34 cellular contexts compared by ENCODE assay signal in the genomic region with DNA sequence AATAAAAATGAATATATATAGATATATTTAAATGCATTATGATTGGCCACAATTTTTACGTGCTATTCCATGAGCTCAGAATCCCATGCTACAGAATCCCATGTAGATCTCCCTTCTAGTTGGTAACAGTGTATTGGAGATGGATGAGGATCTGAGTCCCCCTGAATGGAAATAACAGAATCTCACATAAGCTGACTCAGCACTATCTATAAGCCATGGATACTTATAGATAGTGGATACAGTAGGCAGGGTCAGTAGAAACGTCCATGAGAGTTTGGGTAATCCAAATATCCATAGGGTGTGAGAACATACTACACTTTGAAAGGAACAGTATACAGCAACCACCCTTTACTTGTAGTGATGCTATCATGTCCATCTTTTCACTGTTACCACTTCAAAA.
"Had no signal": no experiment of that assay in that cellular context is flagged by ENCODE, and none has a peak within 500 bp of the region (broad histone marks: within the 10 kb centered on the region; RNA-seq: fewer than 3 reads in every experiment).

No MANE protein-coding gene starts in this region.

- H3K36me3 ChIP-seq: adrenal gland, brain microvascular endothelial cell, breast epithelium had no signal

- H3K4me1 ChIP-seq: adrenal gland, body of pancreas, breast epithelium had no signal

- H3K4me3 ChIP-seq: adrenal gland, body of pancreas, breast epithelium had no signal

- H3K27ac ChIP-seq: adrenal gland, body of pancreas, brain microvascular endothelial cell, breast epithelium, VCaP had no signal

- DNase-seq: activated B cell treated with CpG ODN at 0.5 μM for 24 hours; activated CD4-positive, alpha-beta memory T cell treated with anti-CD3 and anti-CD28 coated beads for 36 hours; activated CD4-positive, alpha-beta T cell treated with anti-CD3 and anti-CD28 coated beads for 4 hours; activated CD4-positive, alpha-beta T cell treated with anti-CD3 and anti-CD28 coated beads, Interleukin-2, amount 10 ng/mL, durations not matched to agents 24 days and 14 days; activated CD4-positive, alpha-beta T cell treated with anti-CD3 and anti-CD28 coated beads, Interleukin-2, amount 50 U/mL, for 1 hour; activated CD4-positive, alpha-beta T cell treated with anti-CD3 and anti-CD28 coated beads, Interleukin-2, amount 50 U/mL, for 4 hours; activated CD4-positive, CD25-positive, alpha-beta regulatory T cell treated with anti-CD3 and anti-CD28 coated beads, Interleukin-2, amount 50 U/mL, for 72 hours; activated CD8-positive, alpha-beta memory T cell treated with anti-CD3 and anti-CD28 coated beads, Interleukin-2, amount 50 U/mL, for 4 hours; activated CD8-positive, alpha-beta T cell treated with anti-CD3 and anti-CD28 coated beads for 36 hours; activated effector memory CD4-positive, alpha-beta T cell treated with anti-CD3 and anti-CD28 coated beads, Interleukin-2, amount 50 U/mL, for 16 hours; activated gamma-delta T cell treated with Interleukin-2 at 50 U/mL for 16 hours; activated naive CD4-positive, alpha-beta T cell; activated naive CD4-positive, alpha-beta T cell treated with anti-CD3 and anti-CD28 coated beads for 36 hours; activated naive CD4-positive, alpha-beta T cell treated with anti-CD3 and anti-CD28 coated beads, Interleukin-2, amount 50 U/mL, for 16 hours; activated naive CD8-positive, alpha-beta T cell treated with anti-CD3 and anti-CD28 coated beads for 36 hours; activated T-cell treated with anti-CD3 and anti-CD28 coated beads for 4 hours; activated T-cell treated with anti-CD3 and anti-CD28 coated beads, Interleukin-2, amount 50 U/mL, for 1 hour; activated T-cell treated with anti-CD3 and anti-CD28 coated beads, Interleukin-2, amount 50 U/mL, for 4 hours; activated T-cell treated with anti-CD3 and anti-CD28 coated beads, Interleukin-2, amount 50 U/mL, for 72 hours; adrenal gland; amniotic stem cell; aorta; body of pancreas; brain microvascular endothelial cell; central memory CD4-positive, alpha-beta T cell; T-helper 1 cell; T-helper 2 cell; T-helper 9 cell had no signal

- H3K27me3 ChIP-seq: adrenal gland, body of pancreas, brain microvascular endothelial cell, breast epithelium had no signal

- ATAC-seq: activated CD8-positive, alpha-beta T cell treated with anti-CD3 and anti-CD28 coated beads for 36 hours; activated naive CD4-positive, alpha-beta T cell treated with anti-CD3 and anti-CD28 coated beads, Interleukin-2, amount 50 U/mL, for 72 hours; activated T-cell treated with anti-CD3 and anti-CD28 coated beads, Interleukin-2, amount 50 U/mL, for 4 hours; activated T-cell treated with anti-CD3 and anti-CD28 coated beads, Interleukin-2, amount 50 U/mL, for 72 hours; activated T-helper 17 cell treated with anti-CD3 and anti-CD28 coated beads, Interleukin-2, amount 50 U/mL, for 72 hours; body of pancreas had no signal

- H3K9me3 ChIP-seq: adrenal gland, body of pancreas, breast epithelium had no signal

- FAIRE-seq: astrocyte, TTC549 had no signal
